Comparison of ENCODE assay signal across 8 cellular contexts in the genomic region with DNA sequence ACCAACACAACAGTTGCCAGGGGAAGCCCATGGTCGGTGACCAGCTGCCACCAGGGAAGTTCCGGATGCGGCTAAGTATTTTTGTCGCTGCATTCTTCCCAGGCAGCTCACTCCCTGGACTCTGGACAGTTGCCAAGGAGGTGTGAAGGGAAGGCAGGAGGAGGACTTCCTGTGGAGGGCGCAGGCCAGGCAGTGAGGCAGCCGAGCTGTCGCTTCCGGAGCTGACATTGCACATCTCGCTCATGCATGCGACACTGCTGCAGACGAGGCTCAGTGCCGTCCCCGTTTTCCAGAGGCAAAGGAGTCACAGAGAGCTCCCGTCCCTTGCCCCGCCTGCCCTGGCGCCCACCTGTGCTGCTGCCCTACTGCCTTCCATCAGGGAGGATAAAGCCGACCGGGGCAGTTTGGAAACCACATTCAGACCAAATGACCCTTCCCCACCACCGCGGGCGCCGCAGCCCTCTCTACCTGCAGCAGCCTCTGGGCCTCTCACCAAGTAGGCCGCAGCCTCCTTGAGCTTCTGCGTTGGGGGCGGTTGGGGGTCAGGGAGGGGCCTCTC.
A peak's percentile ranks its signal among the peaks of the same experiment; 100 is the strongest.
DNase-seq lines count a peak whose midpoint lies in the region; ATAC-seq and TF ChIP-seq lines count a peak whose summit lies in the region.

No MANE protein-coding gene starts in this region.

- H3K9me3 Mint-ChIP-seq in progenitor cell of endocrine pancreas (ENCODE audit: low read depth): no peaks in the 10 kb centered on the region

- peaks cover 0 to 41% (median 10%) of the 10 kb centered on the region in 9 donors for H3K27me3 ChIP-seq in heart left ventricle

- no peak overlapping the region for H3K4me3 Mint-ChIP-seq in progenitor cell of endocrine pancreas (ENCODE audit: low read depth)

- TF ChIP-seq CTCF in heart left ventricle (IDR thresholded peaks at IDR 0.05) (peak in 3 of 12 donors; percentile 6 to 27 (median 24)), progenitor cell of endocrine pancreas (IDR thresholded peaks at IDR 0.05; ENCODE audit: unreplicated experiment) (no peak)

- no peak overlapping the region for H3K27ac ChIP-seq in heart left ventricle

- no peaks in the 10 kb centered on the region for H3K36me3 Mint-ChIP-seq in progenitor cell of endocrine pancreas (ENCODE audit: insufficient read depth)

- peak; percentile 4 for DNase-seq in activated T-cell treated with anti-CD3 and anti-CD28 coated beads for 1 hour (ENCODE audit: low read depth)
- no peak for DNase-seq in activated T-cell treated with anti-CD3 and anti-CD28 coated beads, Interleukin-2, amount 50 U/mL, for 1 hour
- peak; percentile 24 for DNase-seq in SK-N-DZ (ENCODE audit: low spot score)
- peak; percentile 56 to 83 (median 68) for DNase-seq in heart left ventricle
- peak; percentile 11 for DNase-seq in stimulated activated CD4-positive, alpha-beta T cell treated with anti-CD3 and anti-CD28 coated beads, Interleukin-4, amount 100 ng/mL, for 1 hour
- DNase-seq in GOT3 (lab: John Stamatoyannopoulos, UW): no peak
- no peak for DNase-seq in progenitor cell of endocrine pancreas (ENCODE audit: low spot score, unreplicated experiment)

- peak overlapping the region in 7 of 12 donors; percentile 14 to 40 (median 24) for H3K4me3 ChIP-seq in heart left ventricle

- 14 to 26% (median 19%) methylated on average over 25 of the region's 25 CpGs for WGBS in heart left ventricle, 4 donors

- no peaks in the 10 kb centered on the region for H3K9me3 ChIP-seq in heart left ventricle

- H3K36me3 ChIP-seq in heart left ventricle: no peaks in the 10 kb centered on the region

- intact Hi-C loops in heart left ventricle (cut with DNase I): no loop called here

- ATAC-seq in heart left ventricle: peak in 3 of 4 donors; percentile 33 to 48 (median 37)
- no peak for ATAC-seq in GM19467 (IDR thresholded peaks at IDR 0.05; ENCODE audit: unreplicated experiment)

- peaks cover 67% of the 10 kb centered on the region for H3K27me3 Mint-ChIP-seq in progenitor cell of endocrine pancreas

- H3K27ac Mint-ChIP-seq in progenitor cell of endocrine pancreas: no peak overlapping the region

- H3K4me1 ChIP-seq in heart left ventricle: peaks cover 0 to 27% (median 12%) of the 10 kb centered on the region in 12 donors

- no peak for TF ChIP-seq POLR2A in heart left ventricle (IDR thresholded peaks at IDR 0.05)

- peaks cover 4% of the 10 kb centered on the region for H3K4me1 Mint-ChIP-seq in progenitor cell of endocrine pancreas (ENCODE audit: low read depth)

Comparison
In these comparisons a context has a peak if more than half of its experiments do, and no peak if none do; other contexts are left out.
1. DNase-seq: peak in activated T-cell treated with anti-CD3 and anti-CD28 coated beads for 1 hour (single experiment), SK-N-DZ (single experiment), heart left ventricle (5 of 5) and stimulated activated CD4-positive, alpha-beta T cell treated with anti-CD3 and anti-CD28 coated beads, Interleukin-4, amount 100 ng/mL, for 1 hour (single experiment); none in activated T-cell treated with anti-CD3 and anti-CD28 coated beads, Interleukin-2, amount 50 U/mL, for 1 hour (single experiment), GOT3 (single experiment) and progenitor cell of endocrine pancreas (single experiment).